8 cellular contexts compared by ENCODE assay signal in genomic region chr7:100674441-100675407, GRCh38. TPM values are rescaled to one million over a fixed set of nuclear protein-coding genes. Genes with fewer than 3 reads are reported as not detected.
A peak's percentile ranks its signal among the peaks of the same experiment; 100 is the strongest.
DNase-seq lines count a peak whose midpoint lies in the region; ATAC-seq and TF ChIP-seq lines count a peak whose summit lies in the region.

No MANE protein-coding gene starts in this region.

- no peak for TF ChIP-seq CTCF in BJ (IDR thresholded peaks at IDR 0.05; ENCODE audit: insufficient read depth, low read depth, low read length)
- TF ChIP-seq CTCF in epithelial cell of esophagus (IDR thresholded peaks at IDR 0.05; ENCODE audit: insufficient read depth, low read depth, low read length, missing control alignments): no peak

- peaks cover 26% of the 10 kb centered on the region for H3K36me3 ChIP-seq in BJ (ENCODE audit: control insufficient read depth, insufficient read depth, low read length)

- CTCF ChIA-PET in BJ (lab: Yijun Ruan, JAX): interaction anchor here (0.6 to 1.4 kb wide), 3 partner anchors 17 to 109 kb away, joined by 3 to 5 read pairs (median 4); no protein-coding TSS in a partner anchor
- CTCF ChIA-PET in activated CD8-positive, alpha-beta T cell treated with anti-CD3 and anti-CD28 coated beads, Interleukin-2, amount 10 ng/mL, durations not matched to agents 7 days and 5 days (lab: Charles Lee): interaction anchor here (0.7 to 1.5 kb wide), 2 partner anchors 17 to 30 kb away, joined by 3 to 9 read pairs; no protein-coding TSS in a partner anchor

- peak overlapping the region; percentile 94 for H3K27ac Mint-ChIP-seq in activated CD8-positive, alpha-beta T cell treated with anti-CD3 and anti-CD28 coated beads, Interleukin-2, amount 10 ng/mL, durations not matched to agents 7 days and 5 days
- H3K27ac Mint-ChIP-seq in naive B cell: peak overlapping the region; percentile 94 to 98 (median 97)

- H3K27me3 Mint-ChIP-seq in activated CD8-positive, alpha-beta T cell treated with anti-CD3 and anti-CD28 coated beads, Interleukin-2, amount 10 ng/mL, durations not matched to agents 7 days and 5 days (ENCODE audit: low read depth): peaks cover 8% of the 10 kb centered on the region
- no peaks in the 10 kb centered on the region for H3K27me3 Mint-ChIP-seq in naive B cell

- H3K36me3 Mint-ChIP-seq in activated CD8-positive, alpha-beta T cell treated with anti-CD3 and anti-CD28 coated beads, Interleukin-2, amount 10 ng/mL, durations not matched to agents 7 days and 5 days (ENCODE audit: low read depth): peaks cover 26% of the 10 kb centered on the region
- no peaks in the 10 kb centered on the region for H3K36me3 Mint-ChIP-seq in naive B cell

- H3K27me3 ChIP-seq in BJ (ENCODE audit: control insufficient read depth, insufficient read depth, low read length): peaks cover 4% of the 10 kb centered on the region; the same call in 1 of the 2 replicates

- peak; percentile 1 for ATAC-seq in activated CD8-positive, alpha-beta T cell treated with anti-CD3 and anti-CD28 coated beads, Interleukin-2, amount 10 ng/mL, durations not matched to agents 7 days and 5 days
- ATAC-seq in naive B cell (ENCODE audit: low read depth in 2 of 2) (peak in 1 of 2 donors; percentile 2), GM21825 (IDR thresholded peaks at IDR 0.05; ENCODE audit: unreplicated experiment) (no peak), HG03521 (IDR thresholded peaks at IDR 0.05; ENCODE audit: unreplicated experiment) (no peak), HG03045 (IDR thresholded peaks at IDR 0.05; ENCODE audit: unreplicated experiment) (no peak)

- H3K4me3 ChIP-seq in BJ (ENCODE audit: low read depth, low read length) (peak overlapping the region; percentile 97), epithelial cell of esophagus (ENCODE audit: low read length) (peak overlapping the region; percentile 93)

- POLR2A ChIA-PET in BJ (lab: Charles Lee): no interaction called here
- POLR2A ChIA-PET in activated CD8-positive, alpha-beta T cell treated with anti-CD3 and anti-CD28 coated beads, Interleukin-2, amount 10 ng/mL, durations not matched to agents 7 days and 5 days (lab: Charles Lee): interaction anchor here (0.7 kb wide), 2 partner anchors 31 to 76 kb away, joined by 3 read pairs; no protein-coding TSS in a partner anchor

- H3K9me3 Mint-ChIP-seq in activated CD8-positive, alpha-beta T cell treated with anti-CD3 and anti-CD28 coated beads, Interleukin-2, amount 10 ng/mL, durations not matched to agents 7 days and 5 days (ENCODE audit: insufficient read depth): no peaks in the 10 kb centered on the region
- H3K9me3 Mint-ChIP-seq in naive B cell: no peaks in the 10 kb centered on the region

- H3K4me1 Mint-ChIP-seq in activated CD8-positive, alpha-beta T cell treated with anti-CD3 and anti-CD28 coated beads, Interleukin-2, amount 10 ng/mL, durations not matched to agents 7 days and 5 days (ENCODE audit: low read depth): peaks cover 29% of the 10 kb centered on the region
- peaks cover 15 to 34% (median 19%) of the 10 kb centered on the region in 3 donors for H3K4me1 Mint-ChIP-seq in naive B cell

- DNase-seq in BJ (ENCODE audit: low read depth) (no peak), HK-2 (ENCODE audit: unreplicated experiment) (peak; percentile 50), epithelial cell of esophagus (ENCODE audit: low read depth) (no peak), naive B cell (peak; percentile 50)
- no peak for DNase-seq in activated CD8-positive, alpha-beta T cell treated with anti-CD3 and anti-CD28 coated beads, Interleukin-2, amount 10 ng/mL, durations not matched to agents 7 days and 5 days

- peak overlapping the region; percentile 96 for H3K4me3 Mint-ChIP-seq in activated CD8-positive, alpha-beta T cell treated with anti-CD3 and anti-CD28 coated beads, Interleukin-2, amount 10 ng/mL, durations not matched to agents 7 days and 5 days
- peak overlapping the region; percentile 91 to 100 (median 96) for H3K4me3 Mint-ChIP-seq in naive B cell

RNA-seq across cellular contexts. Expression of gene GNB2, which starts 1.2 kb away (rescaled TPM):
- polyA plus RNA-seq in BJ (2011; rRNA removed): 87.4 and 172 TPM in 2 replicates
- polyA minus RNA-seq in BJ (2011; rRNA and poly(A)+ RNA removed): 105 and 133 TPM in 2 replicates
- total RNA-seq in activated CD8-positive, alpha-beta T cell treated with anti-CD3 and anti-CD28 coated beads, Interleukin-2, amount 10 ng/mL, durations not matched to agents 7 days and 5 days: 100 to 1,000 TPM; 274 to 286 TPM
- polyA plus RNA-seq in naive B cell (ENCODE audit: low read depth in 6 of 6): 10 to 100 TPM; 46.2 to 65.4 (median 56.2) TPM

RNA-seq across cellular contexts. Expression of gene ACTL6B, which starts 18.5 kb away (rescaled TPM):
- not detected in 2 replicates for polyA plus RNA-seq in BJ (2011; rRNA removed)
- not detected in 2 replicates for polyA minus RNA-seq in BJ (2011; rRNA and poly(A)+ RNA removed)
- total RNA-seq in activated CD8-positive, alpha-beta T cell treated with anti-CD3 and anti-CD28 coated beads, Interleukin-2, amount 10 ng/mL, durations not matched to agents 7 days and 5 days: not detected
- polyA plus RNA-seq in naive B cell (ENCODE audit: low read depth in 6 of 6): not detected

RNA-seq across cellular contexts. Expression of gene GIGYF1, which starts 19.3 kb away (rescaled TPM):
- 5.7 and 7.6 TPM in 2 replicates for polyA plus RNA-seq in BJ (2011; rRNA removed)
- 5.5 and 5.6 TPM in 2 replicates for polyA minus RNA-seq in BJ (2011; rRNA and poly(A)+ RNA removed)
- 10 to 100 TPM; 42.1 to 43.0 TPM for total RNA-seq in activated CD8-positive, alpha-beta T cell treated with anti-CD3 and anti-CD28 coated beads, Interleukin-2, amount 10 ng/mL, durations not matched to agents 7 days and 5 days
- polyA plus RNA-seq in naive B cell (ENCODE audit: low read depth in 6 of 6): 1 to 10 TPM in 4 of 6 donors, under 1 TPM in 2; 0.69 to 2.9 (median 1.2) TPM

RNA-seq across cellular contexts. Expression of gene POP7, which starts 31.2 kb away (rescaled TPM):
- polyA plus RNA-seq in BJ (2011; rRNA removed) (24.5 and 35.2 TPM in 2 replicates), naive B cell (ENCODE audit: low read depth in 6 of 6) (10 to 100 TPM; 25.3 to 41.0 (median 34.6) TPM)
- 7.9 and 12.8 TPM in 2 replicates for polyA minus RNA-seq in BJ (2011; rRNA and poly(A)+ RNA removed)
- 10 to 100 TPM; 43.6 to 48.3 TPM for total RNA-seq in activated CD8-positive, alpha-beta T cell treated with anti-CD3 and anti-CD28 coated beads, Interleukin-2, amount 10 ng/mL, durations not matched to agents 7 days and 5 days

RNA-seq across cellular contexts. Expression of gene TFR2, which starts 33.4 kb away (rescaled TPM):
- polyA plus RNA-seq in BJ (2011; rRNA removed) (0.49 and 0.72 TPM in 2 replicates), naive B cell (ENCODE audit: low read depth in 6 of 6) (1 to 10 TPM in 1 of 6 donors, under 1 TPM in 3, not detected in 2; 0.58 to 1.3 (median 0.65) TPM)
- polyA minus RNA-seq in BJ (2011; rRNA and poly(A)+ RNA removed): 0.33 TPM in 1 of 2 replicates, not detected in the other
- 10 to 100 TPM; 13.1 to 14.5 TPM for total RNA-seq in activated CD8-positive, alpha-beta T cell treated with anti-CD3 and anti-CD28 coated beads, Interleukin-2, amount 10 ng/mL, durations not matched to agents 7 days and 5 days

Comparison
In these comparisons a context has a peak if more than half of its experiments do, and no peak if none do; other contexts are left out.
1. DNase-seq: peak in HK-2 (single experiment) and naive B cell (single experiment); none in BJ (single experiment), activated CD8-positive, alpha-beta T cell treated with anti-CD3 and anti-CD28 coated beads, Interleukin-2, amount 10 ng/mL, durations not matched to agents 7 days and 5 days (single experiment) and epithelial cell of esophagus (single experiment).